ENCODE assay signal across 16 cellular contexts in the genomic region with DNA sequence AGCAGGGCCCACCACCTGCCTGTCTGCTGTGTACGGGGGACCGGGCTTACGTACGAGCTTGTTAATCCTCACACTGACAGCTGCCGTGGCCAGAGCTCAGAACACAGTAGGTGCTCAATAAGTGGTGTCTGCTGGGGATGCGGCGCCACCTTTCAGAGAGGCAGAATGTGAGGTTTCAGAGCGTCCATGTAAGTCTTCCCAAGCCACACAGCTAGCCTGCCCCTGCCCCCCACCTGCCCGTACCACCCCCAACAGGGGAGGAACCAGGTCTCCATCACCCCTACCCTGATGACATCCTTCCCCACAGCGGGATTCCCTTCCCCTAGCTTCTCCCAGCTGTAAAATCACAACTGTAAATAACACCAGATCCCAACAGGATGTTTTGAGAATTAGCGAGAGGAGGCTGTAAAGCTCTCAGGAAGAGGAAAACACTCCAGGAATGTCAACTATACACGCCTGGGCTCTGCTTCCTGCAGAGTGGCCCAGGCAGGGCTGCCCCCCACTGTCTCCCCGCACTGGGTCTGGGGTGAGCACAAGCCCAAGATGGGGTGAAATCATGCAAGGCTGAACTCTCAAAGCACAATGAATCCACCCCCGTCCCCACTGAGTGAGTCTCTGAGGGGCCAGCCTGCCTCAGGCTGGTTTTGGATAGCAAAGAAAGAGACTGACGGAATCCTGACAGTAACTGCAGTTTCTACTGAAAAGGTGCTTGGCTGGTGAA.
DNase-seq lines count a peak whose midpoint lies in the region; ATAC-seq, FAIRE-seq and TF ChIP-seq lines count a peak whose summit lies in the region.
"Had no signal": no experiment of that assay in that cellular context is flagged by ENCODE, and none has a peak within 500 bp of the region (broad histone marks: within the 10 kb centered on the region; RNA-seq: fewer than 3 reads in every experiment).

No MANE protein-coding gene starts in this region.

- H3K27ac ChIP-seq in right lobe of liver, result peak overlapping the region in 1 of 3 donors; percentile 8
- H3K27ac ChIP-seq in HepG2 (ENCODE audit: extremely low read length, insufficient read depth, low read length), result no peak overlapping the region
- H3K27ac ChIP-seq in endodermal cell (ENCODE audit: low read depth, low read length), result peak overlapping the region; percentile 78
- H3K27ac ChIP-seq: body of pancreas, VCaP had no signal

- no peak for FAIRE-seq in HepG2 (lab: Jason Lieb, UNC)
- FAIRE-seq: islet of Langerhans had no signal

- ATAC-seq in right lobe of liver (peak; percentile 47 to 63 (median 56)), HepG2 (no peak; the same call in 2 of the 3 replicates), HG03159 (IDR thresholded peaks at IDR 0.05; ENCODE audit: unreplicated experiment) (no peak), GM18502 (IDR thresholded peaks at IDR 0.05; ENCODE audit: poor library complexity, unreplicated experiment) (no peak)
- ATAC-seq: body of pancreas had no signal

- DNase-seq in right lobe of liver, result no peak
- DNase-seq in HepG2 (ENCODE audit: low spot score), result no peak
- peak; percentile 93 for DNase-seq in endodermal cell
- DNase-seq in nephron progenitor cell, result no peak
- DNase-seq in NCI-H187 (lab: John Stamatoyannopoulos, UW), result no peak
- DNase-seq in MCF 10A (ENCODE audit: unreplicated experiment), result no peak
- DNase-seq: activated gamma-delta T cell; body of pancreas; effector CD8-positive, alpha-beta T cell; stimulated activated CD4-positive, alpha-beta T cell treated with anti-CD3 and anti-CD28 coated beads, Interleukin-4, amount 100 ng/mL, for 1 hour; SW 1271 had no signal

- in situ Hi-C loops in HepG2 (cut with HindIII; ENCODE audit: extremely low pct_ligation_motif_present, low pct_unique_long_range_greater_than_20kb), result no loop called here

- POLR2A ChIA-PET in HepG2 (lab: Yijun Ruan, JAX) (no interaction called here), MCF 10A (lab: Yijun Ruan, JAX) (no interaction called here)

- H3K9me3 ChIP-seq in right lobe of liver, result no peaks in the 10 kb centered on the region
- no peaks in the 10 kb centered on the region for H3K9me3 ChIP-seq in HepG2 (ENCODE audit: low read length)
- no peaks in the 10 kb centered on the region for H3K9me3 ChIP-seq in endodermal cell (ENCODE audit: control insufficient read depth, low read length)
- H3K9me3 ChIP-seq: body of pancreas had no signal

- no peaks in the 10 kb centered on the region for H3K79me2 ChIP-seq in HepG2 (ENCODE audit: insufficient read depth, low read length)

- H3K4me1 ChIP-seq in right lobe of liver (no peaks in the 10 kb centered on the region), HepG2 (ENCODE audit: insufficient read depth, low read length) (no peaks in the 10 kb centered on the region), endodermal cell (ENCODE audit: control insufficient read depth, insufficient read depth, low read length) (peaks cover 15% of the 10 kb centered on the region)

- no peak for TF ChIP-seq CTCF in right lobe of liver (IDR thresholded peaks at IDR 0.05)
- no peak for TF ChIP-seq CTCF in HepG2 (CRISPR knock-in tag; IDR thresholded peaks at IDR 0.05)
- TF ChIP-seq CTCF in endodermal cell (conservative IDR thresholded peaks at IDR 0.05), result no peak
- TF ChIP-seq CTCF in nephron progenitor cell (IDR thresholded peaks at IDR 0.05), result no peak
- no peak for TF ChIP-seq CTCF in MCF 10A (IDR thresholded peaks at IDR 0.05; ENCODE audit: unreplicated experiment)

- peaks cover 4% of the 10 kb centered on the region for H3K36me3 Mint-ChIP-seq in endodermal cell (ENCODE audit: low read depth)
- H3K36me3 Mint-ChIP-seq in nephron progenitor cell (ENCODE audit: low read depth), result no peaks in the 10 kb centered on the region
- H3K36me3 Mint-ChIP-seq in MCF 10A (ENCODE audit: insufficient read depth, unreplicated experiment), result no peaks in the 10 kb centered on the region

- intact Hi-C loops in right lobe of liver (cut with DNase I), result no loop called here
- intact Hi-C loops in HepG2 (cut with micrococcal nuclease; ENCODE audit: unreplicated experiment), result no loop called here
- intact Hi-C loops in MCF 10A (cut with micrococcal nuclease), result no loop called here

- TF ChIP-seq EP300 in HepG2 (IDR thresholded peaks at IDR 0.05; ENCODE audit: low read depth in 2 of 2, low read length in 2 of 2) (no peak), HepG2 (CRISPR knock-in tag; IDR thresholded peaks at IDR 0.05; ENCODE audit: borderline replicate concordance) (no peak)

- H3K4me3 ChIP-seq in right lobe of liver (no peak overlapping the region), HepG2 (replicated peaks in 1 of 3; ENCODE audit: insufficient read depth in 1 of 3, low read depth in 2 of 3, low read length in 3 of 3) (no peak overlapping the region), endodermal cell (ENCODE audit: low read length) (peak overlapping the region; percentile 62)
- H3K4me3 ChIP-seq: body of pancreas had no signal

- H3K9ac ChIP-seq in HepG2 (ENCODE audit: insufficient read depth, low read depth, low read length) (no peak overlapping the region), endodermal cell (ENCODE audit: extremely low read depth, low read length, poor library complexity, severe bottlenecking) (peak overlapping the region; percentile 66)

- H3K4me3 Mint-ChIP-seq in endodermal cell (peak overlapping the region; percentile 40), nephron progenitor cell (peak overlapping the region; percentile 58), MCF 10A (ENCODE audit: unreplicated experiment) (no peak overlapping the region)
- H3K4me3 Mint-ChIP-seq: CD8-positive, alpha-beta memory T cell had no signal

- peaks cover 7% of the 10 kb centered on the region for H3K9me3 Mint-ChIP-seq in endodermal cell
- H3K9me3 Mint-ChIP-seq in nephron progenitor cell, result peaks cover 2% of the 10 kb centered on the region
- no peaks in the 10 kb centered on the region for H3K9me3 Mint-ChIP-seq in MCF 10A (ENCODE audit: unreplicated experiment)

- H3K27me3 ChIP-seq in right lobe of liver (no peaks in the 10 kb centered on the region), HepG2 (ENCODE audit: control insufficient read depth in 1 of 2, insufficient read depth in 2 of 2, low read length in 2 of 2) (no peaks in the 10 kb centered on the region; a peak in 2 of 5 replicates), endodermal cell (ENCODE audit: control insufficient read depth, insufficient read depth, low read length, poor library complexity, severe bottlenecking) (no peaks in the 10 kb centered on the region)
- H3K27me3 ChIP-seq: body of pancreas had no signal

- H4K20me1 ChIP-seq in HepG2 (ENCODE audit: insufficient read depth, low read length), result no peaks in the 10 kb centered on the region

- H3K4me1 Mint-ChIP-seq in endodermal cell (peaks cover 39% of the 10 kb centered on the region), nephron progenitor cell (peaks cover 64% of the 10 kb centered on the region), MCF 10A (ENCODE audit: insufficient read depth, unreplicated experiment) (peaks cover 15% of the 10 kb centered on the region)
- H3K4me1 Mint-ChIP-seq: CD8-positive, alpha-beta memory T cell had no signal

- WGBS in right lobe of liver (ENCODE audit: insufficient coverage, low coverage, low lambda C conversion rate, missing lambda C conversion rate), result 52% methylated on average over 9 of the region's 15 CpGs
- 47% methylated on average over 10 of the region's 15 CpGs for WGBS in HepG2 (ENCODE audit: low lambda C conversion rate)
- WGBS in endodermal cell (ENCODE audit: insufficient coverage in 1 of 2, insufficient read length in 1 of 2), 2 experiments, result 17 to 26% methylated on average over 8 to 15 of the region's 15 CpGs

- peak overlapping the region; percentile 95 for H3K27ac Mint-ChIP-seq in endodermal cell
- peak overlapping the region; percentile 87 for H3K27ac Mint-ChIP-seq in nephron progenitor cell
- H3K27ac Mint-ChIP-seq in MCF 10A (ENCODE audit: low read depth, unreplicated experiment), result no peak overlapping the region

- no peak overlapping the region for H3K4me2 ChIP-seq in HepG2 (ENCODE audit: low read depth, low read length)

- H2AFZ ChIP-seq in HepG2 (ENCODE audit: low read length), result no peak overlapping the region

- no peaks in the 10 kb centered on the region for H3K36me3 ChIP-seq in right lobe of liver
- H3K36me3 ChIP-seq in HepG2 (replicated peaks in 1 of 2; ENCODE audit: control insufficient read depth in 1 of 2, insufficient read depth in 2 of 2, low read length in 2 of 2), result no peaks in the 10 kb centered on the region
- H3K36me3 ChIP-seq in endodermal cell (ENCODE audit: control insufficient read depth, insufficient read depth, low read length), result no peaks in the 10 kb centered on the region

- CTCF ChIA-PET in HepG2 (lab: Yijun Ruan, JAX; ENCODE audit: low intra/inter-chr PET ratio, low total read pairs) (no interaction called here), MCF 10A (lab: Yijun Ruan, JAX) (interaction anchor here (0.6 kb wide), 2 partner anchors 33 to 118 kb away, joined by 3 read pairs; no protein-coding TSS in a partner anchor)

- BruUV-seq in HepG2 (replicated peaks; lab: Mats Ljungman, UMichigan) (no TSS peak), MCF 10A (replicated peaks; lab: Mats Ljungman, UMichigan) (no TSS peak)

- H3K27me3 Mint-ChIP-seq in endodermal cell (ENCODE audit: insufficient read depth) (peaks cover 4% of the 10 kb centered on the region), nephron progenitor cell (ENCODE audit: low read depth, poor library complexity) (peaks cover 7% of the 10 kb centered on the region), MCF 10A (ENCODE audit: insufficient read depth, unreplicated experiment) (no peaks in the 10 kb centered on the region)
- H3K27me3 Mint-ChIP-seq: CD8-positive, alpha-beta memory T cell had no signal

- no peak for TF ChIP-seq RAD21 in HepG2 (CRISPR knock-in tag; IDR thresholded peaks at IDR 0.05)

- no peak for TF ChIP-seq POLR2A in right lobe of liver (IDR thresholded peaks at IDR 0.05)
- TF ChIP-seq POLR2A in HepG2 (IDR thresholded peaks at IDR 0.05; ENCODE audit: insufficient read depth in 1 of 2, low read depth in 2 of 2, low read length in 2 of 2), result no peak

TF ChIP-seq in HepG2, 621 proteins besides CTCF, POLR2A, EP300 and RAD21:
- no peak for TF ChIP-seq TSC22D2 (CRISPR knock-in tag; IDR thresholded peaks at IDR 0.05; ENCODE audit: borderline replicate concordance)
- TF ChIP-seq, protein P1, sequence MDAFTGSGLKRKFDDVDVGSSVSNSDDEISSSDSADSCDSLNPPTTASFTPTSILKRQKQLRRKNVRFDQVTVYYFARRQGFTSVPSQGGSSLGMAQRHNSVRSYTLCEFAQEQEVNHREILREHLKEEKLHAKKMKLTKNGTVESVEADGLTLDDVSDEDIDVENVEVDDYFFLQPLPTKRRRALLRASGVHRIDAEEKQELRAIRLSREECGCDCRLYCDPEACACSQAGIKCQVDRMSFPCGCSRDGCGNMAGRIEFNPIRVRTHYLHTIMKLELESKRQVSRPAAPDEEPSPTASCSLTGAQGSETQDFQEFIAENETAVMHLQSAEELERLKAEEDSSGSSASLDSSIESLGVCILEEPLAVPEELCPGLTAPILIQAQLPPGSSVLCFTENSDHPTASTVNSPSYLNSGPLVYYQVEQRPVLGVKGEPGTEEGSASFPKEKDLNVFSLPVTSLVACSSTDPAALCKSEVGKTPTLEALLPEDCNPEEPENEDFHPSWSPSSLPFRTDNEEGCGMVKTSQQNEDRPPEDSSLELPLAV (CRISPR knock-in tag; conservative IDR thresholded peaks at IDR 0.05; ENCODE audit: low read depth), result no peak

Comparison
In these comparisons a context has a peak if more than half of its experiments do, and no peak if none do; other contexts are left out.
1. ATAC-seq: peak in right lobe of liver (4 of 4); none in HepG2 (single experiment), HG03159 (single experiment) and GM18502 (single experiment).